1 cellular context compared by ENCODE assay signal in the genomic region with DNA sequence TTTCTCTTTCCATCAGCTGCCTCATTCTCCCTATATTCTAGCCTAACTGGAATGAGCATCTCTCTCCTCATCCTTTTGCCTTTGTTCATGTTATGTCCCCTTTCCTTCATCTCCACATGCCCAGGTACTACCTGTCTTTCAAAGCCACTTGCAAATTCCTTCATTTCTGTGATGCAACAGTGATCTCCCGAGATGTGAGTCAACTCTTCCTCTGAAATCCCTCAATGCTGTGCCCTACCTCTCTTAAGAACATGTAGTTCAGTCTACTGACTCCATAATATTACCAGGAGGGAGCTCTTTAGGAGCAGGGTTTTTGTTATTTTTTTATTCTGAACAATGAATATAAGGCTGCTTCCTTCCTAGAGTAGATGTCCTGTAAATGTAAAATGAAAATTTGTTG.
TF ChIP-seq lines count a peak whose summit lies in the region.

No MANE protein-coding gene starts in this region.

TF ChIP-seq in WTC11, 78 proteins besides CTCF, POLR2A, EP300 and RAD21 (continued from another document):
- TF ChIP-seq, protein P1, sequence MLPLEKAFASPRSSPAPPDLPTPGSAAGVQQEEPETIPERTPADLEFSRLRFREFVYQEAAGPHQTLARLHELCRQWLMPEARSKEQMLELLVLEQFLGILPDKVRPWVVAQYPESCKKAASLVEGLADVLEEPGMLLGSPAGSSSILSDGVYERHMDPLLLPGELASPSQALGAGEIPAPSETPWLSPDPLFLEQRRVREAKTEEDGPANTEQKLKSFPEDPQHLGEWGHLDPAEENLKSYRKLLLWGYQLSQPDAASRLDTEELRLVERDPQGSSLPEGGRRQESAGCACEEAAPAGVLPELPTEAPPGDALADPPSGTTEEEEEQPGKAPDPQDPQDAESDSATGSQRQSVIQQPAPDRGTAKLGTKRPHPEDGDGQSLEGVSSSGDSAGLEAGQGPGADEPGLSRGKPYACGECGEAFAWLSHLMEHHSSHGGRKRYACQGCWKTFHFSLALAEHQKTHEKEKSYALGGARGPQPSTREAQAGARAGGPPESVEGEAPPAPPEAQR (CRISPR knock-in tag; IDR thresholded peaks at IDR 0.05): no peak
- no peak for TF ChIP-seq SMAD4 (CRISPR knock-in tag; IDR thresholded peaks at IDR 0.05)
- no peak for TF ChIP-seq KAT7 (CRISPR knock-in tag; IDR thresholded peaks at IDR 0.05; ENCODE audit: borderline replicate concordance)
- no peak for TF ChIP-seq ZNF219 (CRISPR knock-in tag; IDR thresholded peaks at IDR 0.05; ENCODE audit: borderline replicate concordance)
- TF ChIP-seq, protein P2, sequence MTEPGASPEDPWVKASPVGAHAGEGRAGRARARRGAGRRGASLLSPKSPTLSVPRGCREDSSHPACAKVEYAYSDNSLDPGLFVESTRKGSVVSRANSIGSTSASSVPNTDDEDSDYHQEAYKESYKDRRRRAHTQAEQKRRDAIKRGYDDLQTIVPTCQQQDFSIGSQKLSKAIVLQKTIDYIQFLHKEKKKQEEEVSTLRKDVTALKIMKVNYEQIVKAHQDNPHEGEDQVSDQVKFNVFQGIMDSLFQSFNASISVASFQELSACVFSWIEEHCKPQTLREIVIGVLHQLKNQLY (CRISPR knock-in tag; IDR thresholded peaks at IDR 0.05): no peak
- no peak for TF ChIP-seq ZNF138 (CRISPR knock-in tag; conservative IDR thresholded peaks at IDR 0.05)
- TF ChIP-seq, protein P3, sequence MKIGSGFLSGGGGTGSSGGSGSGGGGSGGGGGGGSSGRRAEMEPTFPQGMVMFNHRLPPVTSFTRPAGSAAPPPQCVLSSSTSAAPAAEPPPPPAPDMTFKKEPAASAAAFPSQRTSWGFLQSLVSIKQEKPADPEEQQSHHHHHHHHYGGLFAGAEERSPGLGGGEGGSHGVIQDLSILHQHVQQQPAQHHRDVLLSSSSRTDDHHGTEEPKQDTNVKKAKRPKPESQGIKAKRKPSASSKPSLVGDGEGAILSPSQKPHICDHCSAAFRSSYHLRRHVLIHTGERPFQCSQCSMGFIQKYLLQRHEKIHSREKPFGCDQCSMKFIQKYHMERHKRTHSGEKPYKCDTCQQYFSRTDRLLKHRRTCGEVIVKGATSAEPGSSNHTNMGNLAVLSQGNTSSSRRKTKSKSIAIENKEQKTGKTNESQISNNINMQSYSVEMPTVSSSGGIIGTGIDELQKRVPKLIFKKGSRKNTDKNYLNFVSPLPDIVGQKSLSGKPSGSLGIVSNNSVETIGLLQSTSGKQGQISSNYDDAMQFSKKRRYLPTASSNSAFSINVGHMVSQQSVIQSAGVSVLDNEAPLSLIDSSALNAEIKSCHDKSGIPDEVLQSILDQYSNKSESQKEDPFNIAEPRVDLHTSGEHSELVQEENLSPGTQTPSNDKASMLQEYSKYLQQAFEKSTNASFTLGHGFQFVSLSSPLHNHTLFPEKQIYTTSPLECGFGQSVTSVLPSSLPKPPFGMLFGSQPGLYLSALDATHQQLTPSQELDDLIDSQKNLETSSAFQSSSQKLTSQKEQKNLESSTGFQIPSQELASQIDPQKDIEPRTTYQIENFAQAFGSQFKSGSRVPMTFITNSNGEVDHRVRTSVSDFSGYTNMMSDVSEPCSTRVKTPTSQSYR (CRISPR knock-in tag; IDR thresholded peaks at IDR 0.05): no peak
